8 cellular contexts compared by ENCODE assay signal in genomic region chr22:32204856-32205722, GRCh38. TPM values are rescaled to one million over a fixed set of nuclear protein-coding genes. Genes with fewer than 3 reads are reported as not detected.
DNase-seq lines count a peak whose midpoint lies in the region; ATAC-seq, FAIRE-seq and TF ChIP-seq lines count a peak whose summit lies in the region.

RFPL2 (minus strand) TSS chr22:32205073; CDS start chr22:32202451, 2,622 bp downstream.

- peak; percentile 48 for FAIRE-seq in HepG2 (lab: Jason Lieb, UNC)

- no peak within 1 kb of the TSS for H3K9ac ChIP-seq in HepG2 (ENCODE audit: insufficient read depth, low read depth, low read length)

- H3K27ac ChIP-seq in 22Rv1 (peak within 1 kb of the TSS; percentile 95), HepG2 (ENCODE audit: extremely low read length, insufficient read depth, low read length) (no peak within 1 kb of the TSS), upper lobe of left lung (no peak within 1 kb of the TSS)

- TF ChIP-seq EP300 in HepG2 (IDR thresholded peaks at IDR 0.05; ENCODE audit: low read depth in 2 of 2, low read length in 2 of 2): no peak
- TF ChIP-seq EP300 in HepG2 (CRISPR knock-in tag; IDR thresholded peaks at IDR 0.05; ENCODE audit: borderline replicate concordance): no peak
- TF ChIP-seq EP300 in upper lobe of left lung (IDR thresholded peaks at IDR 0.05): no peak

- H3K36me3 ChIP-seq in H7 (replicated peaks; ENCODE audit: control insufficient read depth, insufficient read depth, low read length) (no peaks in the 10 kb centered on the region), HepG2 (replicated peaks in 1 of 2; ENCODE audit: control insufficient read depth in 1 of 2, insufficient read depth in 2 of 2, low read length in 2 of 2) (no peaks in the 10 kb centered on the region), upper lobe of left lung (no peaks in the 10 kb centered on the region)

- 31% methylated on average over 9 of the region's 41 CpGs for WGBS in HepG2 (ENCODE audit: low lambda C conversion rate)
- 75 to 78% methylated on average over 8 to 41 of the region's 41 CpGs for WGBS in upper lobe of left lung, 2 donors

- H4K20me1 ChIP-seq in HepG2 (ENCODE audit: insufficient read depth, low read length): no peaks in the 10 kb centered on the region

- CTCF ChIA-PET in HepG2 (lab: Yijun Ruan, JAX; ENCODE audit: low intra/inter-chr PET ratio, low total read pairs): no interaction called here

- H3K27me3 ChIP-seq in H7 (ENCODE audit: control insufficient read depth, insufficient read depth, low read length) (peaks cover 39% of the 10 kb centered on the region), HepG2 (ENCODE audit: control insufficient read depth in 1 of 2, insufficient read depth in 2 of 2, low read length in 2 of 2) (peaks cover 0 to 3% of the 10 kb centered on the region in 2 experiments; a peak in 1 of 5 replicates), upper lobe of left lung (peaks cover 0 to 19% (median 6%) of the 10 kb centered on the region in 4 donors)

- H2AFZ ChIP-seq in HepG2 (ENCODE audit: low read length): peak within 1 kb of the TSS; percentile 35

- H3K4me1 ChIP-seq in HepG2 (ENCODE audit: insufficient read depth, low read length) (peaks cover 27% of the 10 kb centered on the region), upper lobe of left lung (peaks cover 13 to 44% (median 17%) of the 10 kb centered on the region in 4 donors)

- POLR2A ChIA-PET in HepG2 (lab: Yijun Ruan, JAX): interaction anchor here (0.6 kb wide), 1 partner anchor 327 kb away, joined by 3 read pairs; no protein-coding TSS in a partner anchor

- BruUV-seq in HepG2 (replicated peaks; lab: Mats Ljungman, UMichigan): no TSS peak

- in situ Hi-C loops in HepG2 (cut with HindIII; ENCODE audit: extremely low pct_ligation_motif_present, low pct_unique_long_range_greater_than_20kb): loop anchor here (5.0 kb wide), 1 partner anchor 62 kb away; no protein-coding TSS in a partner anchor

- ATAC-seq in HepG2 (peak; percentile 89), upper lobe of left lung (ENCODE audit: low FRiP score in 2 of 2) (peak in 1 of 2 donors; percentile 25), GM18498 (IDR thresholded peaks at IDR 0.05; ENCODE audit: unreplicated experiment) (no peak)

- H3K9me3 ChIP-seq in HepG2 (ENCODE audit: low read length): no peaks in the 10 kb centered on the region
- H3K9me3 ChIP-seq in upper lobe of left lung: no peaks in the 10 kb centered on the region

- no peak for TF ChIP-seq RAD21 in HepG2 (CRISPR knock-in tag; IDR thresholded peaks at IDR 0.05)

- peak within 1 kb of the TSS; percentile 66 for H3K4me2 ChIP-seq in HepG2 (ENCODE audit: low read depth, low read length)

- no peaks in the 10 kb centered on the region for H3K79me2 ChIP-seq in HepG2 (ENCODE audit: insufficient read depth, low read length)

- H3K4me3 ChIP-seq in H7 (ENCODE audit: insufficient read depth, low read depth, low read length): peak within 1 kb of the TSS; percentile 45
- H3K4me3 ChIP-seq in HepG2 (replicated peaks in 1 of 3; ENCODE audit: insufficient read depth in 1 of 3, low read depth in 2 of 3, low read length in 3 of 3): peak within 1 kb of the TSS; percentile 36 to 69 (median 37); a peak in 5 of 6 replicates
- peak within 1 kb of the TSS in 2 of 4 donors; percentile 25 to 26 for H3K4me3 ChIP-seq in upper lobe of left lung

- intact Hi-C loops in HepG2 (cut with micrococcal nuclease; ENCODE audit: unreplicated experiment): no loop called here

- peak; percentile 84 for DNase-seq in H7
- DNase-seq in RKO (ENCODE audit: low spot score): peak; percentile 92
- peak; percentile 63 for DNase-seq in central memory CD4-positive, alpha-beta T cell
- peak; percentile 61 for DNase-seq in HepG2 (ENCODE audit: low spot score)
- DNase-seq in upper lobe of left lung: peak; percentile 60 to 76
- DNase-seq in NCI-H345 (lab: John Stamatoyannopoulos, UW): no peak

- TF ChIP-seq CTCF in 22Rv1 (IDR thresholded peaks at IDR 0.05) (peak; percentile 7; the same call in 1 of the 2 replicates), HepG2 (CRISPR knock-in tag; IDR thresholded peaks at IDR 0.05) (peak; percentile 29), upper lobe of left lung (IDR thresholded peaks at IDR 0.05) (no peak)

- TF ChIP-seq POLR2A in HepG2 (IDR thresholded peaks at IDR 0.05; ENCODE audit: insufficient read depth in 1 of 2, low read depth in 2 of 2, low read length in 2 of 2) (peak; percentile 30 to 55; a peak in 2 of 4 replicates), upper lobe of left lung (IDR thresholded peaks at IDR 0.05) (no peak)

TF ChIP-seq in HepG2, 621 proteins besides CTCF, POLR2A, EP300 and RAD21 (continues in another document):
- TF ChIP-seq, protein P1, sequence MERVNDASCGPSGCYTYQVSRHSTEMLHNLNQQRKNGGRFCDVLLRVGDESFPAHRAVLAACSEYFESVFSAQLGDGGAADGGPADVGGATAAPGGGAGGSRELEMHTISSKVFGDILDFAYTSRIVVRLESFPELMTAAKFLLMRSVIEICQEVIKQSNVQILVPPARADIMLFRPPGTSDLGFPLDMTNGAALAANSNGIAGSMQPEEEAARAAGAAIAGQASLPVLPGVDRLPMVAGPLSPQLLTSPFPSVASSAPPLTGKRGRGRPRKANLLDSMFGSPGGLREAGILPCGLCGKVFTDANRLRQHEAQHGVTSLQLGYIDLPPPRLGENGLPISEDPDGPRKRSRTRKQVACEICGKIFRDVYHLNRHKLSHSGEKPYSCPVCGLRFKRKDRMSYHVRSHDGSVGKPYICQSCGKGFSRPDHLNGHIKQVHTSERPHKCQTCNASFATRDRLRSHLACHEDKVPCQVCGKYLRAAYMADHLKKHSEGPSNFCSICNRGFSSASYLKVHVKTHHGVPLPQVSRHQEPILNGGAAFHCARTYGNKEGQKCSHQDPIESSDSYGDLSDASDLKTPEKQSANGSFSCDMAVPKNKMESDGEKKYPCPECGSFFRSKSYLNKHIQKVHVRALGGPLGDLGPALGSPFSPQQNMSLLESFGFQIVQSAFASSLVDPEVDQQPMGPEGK (CRISPR knock-in tag; IDR thresholded peaks at IDR 0.05): no peak
- TF ChIP-seq ZNF619 (CRISPR knock-in tag; IDR thresholded peaks at IDR 0.05): no peak
- TF ChIP-seq, protein P2, sequence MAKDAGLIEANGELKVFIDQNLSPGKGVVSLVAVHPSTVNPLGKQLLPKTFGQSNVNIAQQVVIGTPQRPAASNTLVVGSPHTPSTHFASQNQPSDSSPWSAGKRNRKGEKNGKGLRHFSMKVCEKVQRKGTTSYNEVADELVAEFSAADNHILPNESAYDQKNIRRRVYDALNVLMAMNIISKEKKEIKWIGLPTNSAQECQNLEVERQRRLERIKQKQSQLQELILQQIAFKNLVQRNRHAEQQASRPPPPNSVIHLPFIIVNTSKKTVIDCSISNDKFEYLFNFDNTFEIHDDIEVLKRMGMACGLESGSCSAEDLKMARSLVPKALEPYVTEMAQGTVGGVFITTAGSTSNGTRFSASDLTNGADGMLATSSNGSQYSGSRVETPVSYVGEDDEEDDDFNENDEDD (CRISPR knock-in tag; IDR thresholded peaks at IDR 0.05; ENCODE audit: borderline replicate concordance): peak; percentile 69; the same call in 1 of the 2 replicates
- 0 out of 2 replicates have a peak, but pooled peaks have one; percentile 19 for TF ChIP-seq ZBTB7A (CRISPR knock-in tag; IDR thresholded peaks at IDR 0.05)
- peak; percentile 43; the same call in 1 of the 2 replicates for TF ChIP-seq SAP130 (CRISPR knock-in tag; IDR thresholded peaks at IDR 0.05; ENCODE audit: low read depth)
- TF ChIP-seq SRSF9 (IDR thresholded peaks at IDR 0.05; ENCODE audit: borderline replicate concordance, insufficient read depth, low read depth, low read length, poor library complexity, severe bottlenecking): no peak
- TF ChIP-seq ZNF501 (CRISPR knock-in tag; IDR thresholded peaks at IDR 0.05): peak; percentile 28; the same call in 1 of the 2 replicates
- TF ChIP-seq, protein P3, sequence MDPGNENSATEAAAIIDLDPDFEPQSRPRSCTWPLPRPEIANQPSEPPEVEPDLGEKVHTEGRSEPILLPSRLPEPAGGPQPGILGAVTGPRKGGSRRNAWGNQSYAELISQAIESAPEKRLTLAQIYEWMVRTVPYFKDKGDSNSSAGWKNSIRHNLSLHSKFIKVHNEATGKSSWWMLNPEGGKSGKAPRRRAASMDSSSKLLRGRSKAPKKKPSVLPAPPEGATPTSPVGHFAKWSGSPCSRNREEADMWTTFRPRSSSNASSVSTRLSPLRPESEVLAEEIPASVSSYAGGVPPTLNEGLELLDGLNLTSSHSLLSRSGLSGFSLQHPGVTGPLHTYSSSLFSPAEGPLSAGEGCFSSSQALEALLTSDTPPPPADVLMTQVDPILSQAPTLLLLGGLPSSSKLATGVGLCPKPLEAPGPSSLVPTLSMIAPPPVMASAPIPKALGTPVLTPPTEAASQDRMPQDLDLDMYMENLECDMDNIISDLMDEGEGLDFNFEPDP (CRISPR knock-in tag; conservative IDR thresholded peaks at IDR 0.05): no peak

RNA-seq across cellular contexts. Expression of gene RFPL2, which starts in this region (rescaled TPM):
- 0.15 and 0.45 TPM in 2 replicates for total RNA-seq in H7 (2014; rRNA removed; shearing (Covaris generic))
- total RNA-seq in HepG2 (2016; rRNA removed; fragmentation: Illumina TruSeq; extraction: Trizol) (not detected in 2 replicates), upper lobe of left lung (under 1 TPM in 1 of 6 donors, not detected in 5; 0.49 TPM)
- total RNA-seq in HepG2 (2016; cell fraction: cytosol; rRNA removed; fragmentation: Illumina TruSeq; extraction: Trizol; ENCODE audit: low read depth): not detected in 2 replicates
- total RNA-seq in HepG2 (2016; cell fraction: insoluble cytoplasmic fraction; rRNA removed; fragmentation: Illumina TruSeq; extraction: Trizol): not detected in 2 replicates
- not detected in 2 replicates for total RNA-seq in HepG2 (2016; cell fraction: membrane; rRNA removed; fragmentation: Illumina TruSeq; extraction: Trizol)
- not detected in 2 replicates for total RNA-seq in HepG2 (2016; cell fraction: nucleus; rRNA removed; fragmentation: Illumina TruSeq; extraction: Trizol)
- polyA plus RNA-seq in HepG2 (2011; rRNA removed): not detected in 2 replicates
- not detected in 2 replicates for polyA plus RNA-seq in HepG2 (2011; cell fraction: cytosol; rRNA removed)
- polyA plus RNA-seq in HepG2 (2011; cell fraction: nucleus; rRNA removed): not detected in 2 replicates
- polyA plus RNA-seq in HepG2 (2012): not detected in 2 replicates
- not detected in 2 replicates for polyA plus RNA-seq in HepG2 (2016; cell fraction: cytosol; fragmentation: Illumina TruSeq; extraction: Trizol; ENCODE audit: low read depth)
- polyA plus RNA-seq in HepG2 (2016; cell fraction: insoluble cytoplasmic fraction; fragmentation: Illumina TruSeq; extraction: Trizol; ENCODE audit: low read depth): not detected in 2 replicates
- not detected in 2 replicates for polyA plus RNA-seq in HepG2 (2016; cell fraction: membrane; fragmentation: Illumina TruSeq; extraction: Trizol; ENCODE audit: low read depth)
- not detected in 2 replicates for polyA plus RNA-seq in HepG2 (2016; cell fraction: nucleus; fragmentation: Illumina TruSeq; extraction: Trizol; ENCODE audit: insufficient read depth, low read depth)
- polyA minus RNA-seq in HepG2 (2011; rRNA and poly(A)+ RNA removed; ENCODE audit: low replicate concordance): not detected in 2 replicates
- not detected in 2 replicates for polyA minus RNA-seq in HepG2 (2011; cell fraction: cytosol; rRNA and poly(A)+ RNA removed)
- not detected in 2 replicates for polyA minus RNA-seq in HepG2 (2011; cell fraction: nucleus; rRNA and poly(A)+ RNA removed)

Comparison
In these comparisons a context has a peak if more than half of its experiments do, and no peak if none do; other contexts are left out.
1. Peak in DNase-seq and H3K4me3 ChIP-seq in H7; RNA of the gene not detected or under 1 TPM.
2. Peak in DNase-seq, ATAC-seq, H3K4me3 ChIP-seq and H3K4me2 ChIP-seq in HepG2; RNA of the gene not detected or under 1 TPM.
3. Peak in DNase-seq in upper lobe of left lung; RNA of the gene not detected or under 1 TPM.
4. CTCF ChIP-seq: peak in 22Rv1 (single experiment) and HepG2 (single experiment); none in upper lobe of left lung (0 of 6).
5. POLR2A ChIP-seq: peak in HepG2 (2 of 2); none in upper lobe of left lung (0 of 4).